ENCODE assay signal across 9 cellular contexts in the genomic region with DNA sequence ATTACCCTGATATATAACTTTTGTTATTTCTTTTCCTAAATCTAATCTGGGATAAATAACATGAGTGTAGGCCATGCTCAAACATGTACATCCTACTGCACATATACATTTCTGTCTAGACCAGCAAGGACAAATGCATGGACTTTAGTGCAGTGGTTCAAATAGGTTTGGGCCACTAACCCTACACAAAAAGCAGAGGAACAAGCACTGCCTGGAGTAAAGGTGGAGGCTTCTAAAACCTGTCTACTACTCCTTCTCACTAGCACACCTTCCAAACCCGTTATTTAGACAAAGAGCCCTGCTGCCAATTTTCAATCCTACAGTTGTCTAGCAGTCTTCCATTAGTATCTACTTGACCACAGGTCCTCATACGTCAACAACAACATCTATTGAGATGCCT. TPM values are rescaled to one million over a fixed set of nuclear protein-coding genes. Genes with fewer than 3 reads are reported as not detected.
DNase-seq lines count a peak whose midpoint lies in the region; ATAC-seq, FAIRE-seq and TF ChIP-seq lines count a peak whose summit lies in the region.
"Had no signal": no experiment of that assay in that cellular context is flagged by ENCODE, and none has a peak within 500 bp of the region (broad histone marks: within the 10 kb centered on the region; RNA-seq: fewer than 3 reads in every experiment).

No MANE protein-coding gene starts in this region.

- H3F3A ChIP-seq in Loucy (ENCODE audit: low read depth) = no peaks in the 10 kb centered on the region

- no peaks in the 10 kb centered on the region for H3K9me2 ChIP-seq in Loucy (replicated peaks; ENCODE audit: low read depth, low read length)

- H3K79me2 ChIP-seq in Loucy (ENCODE audit: insufficient read depth, low read length) (no peaks in the 10 kb centered on the region), HepG2 (ENCODE audit: insufficient read depth, low read length) (peaks cover 2% of the 10 kb centered on the region)

- no peak for DNase-seq in HepG2 (ENCODE audit: low spot score)
- DNase-seq in NCI-H524 (lab: John Stamatoyannopoulos, UW) = no peak
- no peak for DNase-seq in D341Med (ENCODE audit: low spot score)
- DNase-seq in MG63 = no peak

- H3K27ac ChIP-seq in BLaER1 treated with 17β-estradiol and CSF1 and Interleukin-3, amounts not matched to agents 10 nM and 100 nM = peak overlapping the region in 10 of 11 experiments; percentile 22 to 75 (median 58); a peak in 20 of 22 replicates
- peak overlapping the region; percentile 30 for H3K27ac ChIP-seq in HepG2 (ENCODE audit: extremely low read length, insufficient read depth, low read length)
- H3K27ac ChIP-seq: ovary had no signal

- H3K4me2 ChIP-seq in BLaER1 treated with 17β-estradiol and CSF1 and Interleukin-3, amounts not matched to agents 10 nM and 100 nM = peak overlapping the region; percentile 49 to 83 (median 65)
- H3K4me2 ChIP-seq in Loucy (ENCODE audit: low read depth, low read length, poor library complexity, severe bottlenecking) = peak overlapping the region; percentile 64
- H3K4me2 ChIP-seq in HepG2 (ENCODE audit: low read depth, low read length) = no peak overlapping the region

- no peaks in the 10 kb centered on the region; a peak in 1 of 22 replicates for H3K36me3 ChIP-seq in BLaER1 treated with 17β-estradiol and CSF1 and Interleukin-3, amounts not matched to agents 10 nM and 100 nM
- H3K36me3 ChIP-seq in Loucy (ENCODE audit: insufficient read depth, low read length) (no peaks in the 10 kb centered on the region), HepG2 (replicated peaks in 1 of 2; ENCODE audit: control insufficient read depth in 1 of 2, insufficient read depth in 2 of 2, low read length in 2 of 2) (peaks cover 0 to 1% of the 10 kb centered on the region in 2 experiments; a peak in 3 of 5 replicates), MG63 (0 out of 2 replicates have a peak, but pooled peaks cover 2% of the 10 kb centered on the region)
- H3K36me3 ChIP-seq: ovary had no signal

- POLR2A ChIA-PET in HepG2 (lab: Yijun Ruan, JAX) = interaction anchor here (0.6 to 2.8 kb wide), 9 partner anchors 12 to 80 kb away, joined by 3 to 36 read pairs (median 4); a partner anchor contains a TSS

- no peak for TF ChIP-seq CTCF in Loucy (conservative IDR thresholded peaks at IDR 0.05; ENCODE audit: low read length)
- TF ChIP-seq CTCF in HepG2 (CRISPR knock-in tag; IDR thresholded peaks at IDR 0.05) = no peak

- 98% methylated on average over 2 of the region's 2 CpGs for WGBS in HepG2 (ENCODE audit: low lambda C conversion rate)

- no peaks in the 10 kb centered on the region for H3K9me3 ChIP-seq in BLaER1 treated with 17β-estradiol and CSF1 and Interleukin-3, amounts not matched to agents 10 nM and 100 nM (replicated peaks in 1 of 11)
- H3K9me3 ChIP-seq in Loucy (ENCODE audit: insufficient read depth, low read depth, low read length) (no peaks in the 10 kb centered on the region), HepG2 (ENCODE audit: low read length) (no peaks in the 10 kb centered on the region), MG63 (no peaks in the 10 kb centered on the region)
- H3K9me3 ChIP-seq: ovary had no signal

- peak; percentile 7 for ATAC-seq in GM21786 (IDR thresholded peaks at IDR 0.05; ENCODE audit: unreplicated experiment)
- peak; percentile 41; the same call in 2 of the 3 replicates for ATAC-seq in HepG2
- no peak for ATAC-seq in esophagus mucosa

- no peak overlapping the region for H3K4me3 ChIP-seq in BLaER1 treated with 17β-estradiol and CSF1 and Interleukin-3, amounts not matched to agents 10 nM and 100 nM
- H3K4me3 ChIP-seq in Loucy (ENCODE audit: low read length, poor library complexity, severe bottlenecking) = peak overlapping the region; percentile 32
- H3K4me3 ChIP-seq in HepG2 (replicated peaks in 1 of 3; ENCODE audit: insufficient read depth in 1 of 3, low read depth in 2 of 3, low read length in 3 of 3) = no peak overlapping the region
- no peak overlapping the region for H3K4me3 ChIP-seq in MG63
- H3K4me3 ChIP-seq: ovary had no signal

- FAIRE-seq in HepG2 (lab: Jason Lieb, UNC) = no peak

- peaks cover 11 to 20% (median 15%) of the 10 kb centered on the region in 10 experiments for H3K4me1 ChIP-seq in BLaER1 treated with 17β-estradiol and CSF1 and Interleukin-3, amounts not matched to agents 10 nM and 100 nM
- H3K4me1 ChIP-seq in Loucy (ENCODE audit: insufficient read depth, low read length, poor library complexity, severe bottlenecking) = peaks cover 18% of the 10 kb centered on the region
- H3K4me1 ChIP-seq in HepG2 (ENCODE audit: insufficient read depth, low read length) = peaks cover 50% of the 10 kb centered on the region

- in situ Hi-C loops in HepG2 (cut with HindIII; ENCODE audit: extremely low pct_ligation_motif_present, low pct_unique_long_range_greater_than_20kb) = no loop called here

- CTCF ChIA-PET in HepG2 (lab: Yijun Ruan, JAX; ENCODE audit: low intra/inter-chr PET ratio, low total read pairs) = no interaction called here

- intact Hi-C loops in HepG2 (cut with micrococcal nuclease; ENCODE audit: unreplicated experiment) = loop anchor here (1.0 to 5.0 kb wide), 3 partner anchors 34 to 81 kb away; no protein-coding TSS in a partner anchor

- TF ChIP-seq POLR2A in HepG2 (IDR thresholded peaks at IDR 0.05; ENCODE audit: insufficient read depth in 1 of 2, low read depth in 2 of 2, low read length in 2 of 2) = no peak

- peak overlapping the region in 5 of 11 experiments; percentile 1 to 39 (median 14); a peak in 5 of 22 replicates for H3K9ac ChIP-seq in BLaER1 treated with 17β-estradiol and CSF1 and Interleukin-3, amounts not matched to agents 10 nM and 100 nM
- H3K9ac ChIP-seq in Loucy (ENCODE audit: low read depth, low read length, poor library complexity, severe bottlenecking) = peak overlapping the region; percentile 2
- H3K9ac ChIP-seq in HepG2 (ENCODE audit: insufficient read depth, low read depth, low read length) = no peak overlapping the region

- H3K27me3 ChIP-seq in BLaER1 treated with 17β-estradiol and CSF1 and Interleukin-3, amounts not matched to agents 10 nM and 100 nM = no peaks in the 10 kb centered on the region
- H3K27me3 ChIP-seq in Loucy (ENCODE audit: insufficient read depth, low read length, poor library complexity, severe bottlenecking) = no peaks in the 10 kb centered on the region
- H3K27me3 ChIP-seq in HepG2 (ENCODE audit: control insufficient read depth in 1 of 2, insufficient read depth in 2 of 2, low read length in 2 of 2) = no peaks in the 10 kb centered on the region
- no peaks in the 10 kb centered on the region for H3K27me3 ChIP-seq in MG63
- H3K27me3 ChIP-seq: ovary had no signal

- TF ChIP-seq RAD21 in HepG2 (CRISPR knock-in tag; IDR thresholded peaks at IDR 0.05) = no peak

- H2AFZ ChIP-seq in Loucy (ENCODE audit: low read length) (no peak overlapping the region), HepG2 (ENCODE audit: low read length) (no peak overlapping the region)

- 0 out of 22 replicates have a peak, but pooled peaks cover 0 to 5% (median 0%) of the 10 kb centered on the region in 11 experiments for H4K20me1 ChIP-seq in BLaER1 treated with 17β-estradiol and CSF1 and Interleukin-3, amounts not matched to agents 10 nM and 100 nM
- no peaks in the 10 kb centered on the region for H4K20me1 ChIP-seq in Loucy (ENCODE audit: insufficient read depth, low read length, poor library complexity, severe bottlenecking)
- no peaks in the 10 kb centered on the region for H4K20me1 ChIP-seq in HepG2 (ENCODE audit: insufficient read depth, low read length)

- no TSS peak for BruUV-seq in HepG2 (replicated peaks; lab: Mats Ljungman, UMichigan)

- TF ChIP-seq EP300 in HepG2 (IDR thresholded peaks at IDR 0.05; ENCODE audit: low read depth in 2 of 2, low read length in 2 of 2) = no peak
- no peak for TF ChIP-seq EP300 in HepG2 (CRISPR knock-in tag; IDR thresholded peaks at IDR 0.05; ENCODE audit: borderline replicate concordance)

TF ChIP-seq in HepG2, 621 proteins besides CTCF, POLR2A, EP300 and RAD21 (continues in another document):
- TF ChIP-seq MIXL1 (CRISPR knock-in tag; IDR thresholded peaks at IDR 0.05) (no peak), ZNF761 (CRISPR knock-in tag; conservative IDR thresholded peaks at IDR 0.05) (no peak), MIER3 (CRISPR knock-in tag; IDR thresholded peaks at IDR 0.05; ENCODE audit: borderline replicate concordance) (no peak), TEAD2 (CRISPR knock-in tag; IDR thresholded peaks at IDR 0.05) (no peak), HDAC1 (CRISPR knock-in tag; IDR thresholded peaks at IDR 0.05) (0 out of 2 replicates have a peak, but pooled peaks have one; percentile 3), ZIK1 (CRISPR knock-in tag; IDR thresholded peaks at IDR 0.05; ENCODE audit: borderline replicate concordance, low read depth) (no peak), RCOR2 (CRISPR knock-in tag; IDR thresholded peaks at IDR 0.05) (0 out of 2 replicates have a peak, but pooled peaks have one; percentile 2), ZNF605 (CRISPR knock-in tag; IDR thresholded peaks at IDR 0.05) (0 out of 2 replicates have a peak, but pooled peaks have one; percentile 7)

RNA-seq across cellular contexts. Expression of a gene that starts 34.8 kb away (rescaled TPM):
- total RNA-seq in HepG2 (2016; rRNA removed; fragmentation: Illumina TruSeq; extraction: Trizol) (31.4 and 52.3 TPM in 2 replicates), esophagus mucosa (1.2 TPM)
- total RNA-seq in HepG2 (2016; cell fraction: cytosol; rRNA removed; fragmentation: Illumina TruSeq; extraction: Trizol; ENCODE audit: low read depth) = 14.7 and 17.0 TPM in 2 replicates
- 30.4 and 54.9 TPM in 2 replicates for total RNA-seq in HepG2 (2016; cell fraction: insoluble cytoplasmic fraction; rRNA removed; fragmentation: Illumina TruSeq; extraction: Trizol)
- total RNA-seq in HepG2 (2016; cell fraction: membrane; rRNA removed; fragmentation: Illumina TruSeq; extraction: Trizol) = 16.8 and 20.3 TPM in 2 replicates
- 83.5 and 85.0 TPM in 2 replicates for total RNA-seq in HepG2 (2016; cell fraction: nucleus; rRNA removed; fragmentation: Illumina TruSeq; extraction: Trizol)
- polyA plus RNA-seq in HepG2 (2011; rRNA removed) = 62.6 and 71.1 TPM in 2 replicates
- polyA plus RNA-seq in HepG2 (2011; cell fraction: cytosol; rRNA removed) = 29.7 and 44.7 TPM in 2 replicates
- polyA plus RNA-seq in HepG2 (2011; cell fraction: nucleus; rRNA removed) = 29.7 and 30.8 TPM in 2 replicates
- polyA plus RNA-seq in HepG2 (2012) = 47.2 and 47.4 TPM in 2 replicates
- polyA plus RNA-seq in HepG2 (2016; cell fraction: cytosol; fragmentation: Illumina TruSeq; extraction: Trizol; ENCODE audit: low read depth) = 5.9 and 6.7 TPM in 2 replicates
- polyA plus RNA-seq in HepG2 (2016; cell fraction: insoluble cytoplasmic fraction; fragmentation: Illumina TruSeq; extraction: Trizol; ENCODE audit: low read depth) = 32.2 and 33.8 TPM in 2 replicates
- polyA plus RNA-seq in HepG2 (2016; cell fraction: membrane; fragmentation: Illumina TruSeq; extraction: Trizol; ENCODE audit: low read depth) = 9.8 and 11.5 TPM in 2 replicates
- polyA plus RNA-seq in HepG2 (2016; cell fraction: nucleus; fragmentation: Illumina TruSeq; extraction: Trizol; ENCODE audit: insufficient read depth, low read depth) = 68.6 and 78.9 TPM in 2 replicates
- 27.3 and 48.1 TPM in 2 replicates for polyA minus RNA-seq in HepG2 (2011; rRNA and poly(A)+ RNA removed; ENCODE audit: low replicate concordance)
- polyA minus RNA-seq in HepG2 (2011; cell fraction: cytosol; rRNA and poly(A)+ RNA removed) = 21.7 and 23.1 TPM in 2 replicates
- 186 and 198 TPM in 2 replicates for polyA minus RNA-seq in HepG2 (2011; cell fraction: nucleus; rRNA and poly(A)+ RNA removed)
- 16.8 and 24.7 TPM in 2 replicates for total RNA-seq in MG63 (2014; rRNA removed; shearing (Covaris generic); ENCODE audit: low replicate concordance)
